9 cellular contexts compared by ENCODE assay signal in the genomic region with DNA sequence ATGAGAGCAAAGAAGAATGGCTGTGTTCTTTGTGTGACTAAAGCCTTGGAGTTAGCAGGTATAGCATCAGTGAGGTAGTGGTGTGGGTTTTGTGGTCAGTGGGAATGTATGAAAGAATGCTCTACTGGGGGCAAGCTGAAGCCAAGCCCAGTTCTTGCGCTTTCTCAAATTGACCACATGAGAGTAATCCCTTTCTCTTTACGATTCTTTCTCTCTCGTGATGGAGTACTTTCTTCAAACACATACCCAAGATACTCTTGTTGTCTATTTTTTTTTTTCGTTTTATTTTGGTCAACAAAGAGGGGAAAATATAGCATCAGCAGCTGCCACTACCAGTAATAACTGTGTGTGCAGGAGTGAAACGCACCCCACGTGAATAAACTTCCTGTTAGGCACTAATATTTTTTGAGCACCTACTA. TPM values are rescaled to one million over a fixed set of nuclear protein-coding genes. Genes with fewer than 3 reads are reported as not detected.
DNase-seq lines count a peak whose midpoint lies in the region; ATAC-seq and TF ChIP-seq lines count a peak whose summit lies in the region.
"Had no signal": no experiment of that assay in that cellular context is flagged by ENCODE, and none has a peak within 500 bp of the region (broad histone marks: within the 10 kb centered on the region; RNA-seq: fewer than 3 reads in every experiment).

No MANE protein-coding gene starts in this region.

- no peaks in the 10 kb centered on the region for H3K4me1 ChIP-seq in mucosa of descending colon (ENCODE audit: low read depth)
- H3K4me1 ChIP-seq in tibial nerve: no peaks in the 10 kb centered on the region

- WGBS in tibial nerve, 2 donors: 63 to 70% methylated on average over 6 of the region's 6 CpGs

- H3K9me3 Mint-ChIP-seq in endothelial cell (ENCODE audit: unreplicated experiment): peaks cover 4% of the 10 kb centered on the region

- DNase-seq in GM13977 (ENCODE audit: low spot score) (peak; percentile 18), choroid plexus epithelial cell (ENCODE audit: low read depth) (peak; percentile 93), endothelial cell (ENCODE audit: low spot score) (no peak), mucosa of descending colon (no peak), NCI-H1105 treated with DMSO at 0.1 percent for 48 hours (lab: John Stamatoyannopoulos, UW) (no peak), tibial nerve (ENCODE audit: low spot score in 2 of 2) (no peak)
- DNase-seq: erythroblast had no signal

- in situ Hi-C loops in GM13977 (cut with MboI; ENCODE audit: low pct_unique_long_range_greater_than_20kb, low sequenced_read_pairs, unreplicated experiment): no loop called here

- intact Hi-C loops in mucosa of descending colon (cut with DNase I, micrococcal nuclease): no loop called here

- H3K4me3 Mint-ChIP-seq in endothelial cell (ENCODE audit: unreplicated experiment): no peak overlapping the region

- H3K9me3 ChIP-seq in mucosa of descending colon: peaks cover 8% of the 10 kb centered on the region
- peaks cover 0 to 7% (median 0%) of the 10 kb centered on the region in 4 donors for H3K9me3 ChIP-seq in tibial nerve

- H3K27ac Mint-ChIP-seq in endothelial cell (ENCODE audit: unreplicated experiment): no peak overlapping the region

- H3K27ac ChIP-seq in tibial nerve: no peak overlapping the region

- ATAC-seq in GM21447 (IDR thresholded peaks at IDR 0.05; ENCODE audit: unreplicated experiment): peak; percentile 72
- peak; percentile 77 for ATAC-seq in HG03432 (IDR thresholded peaks at IDR 0.05; ENCODE audit: unreplicated experiment)
- ATAC-seq in mucosa of descending colon: no peak

- TF ChIP-seq CTCF in GM13977 (IDR thresholded peaks at IDR 0.05; ENCODE audit: extremely low read depth, insufficient read depth, missing control alignments): no peak
- TF ChIP-seq CTCF in choroid plexus epithelial cell (conservative IDR thresholded peaks at IDR 0.05; ENCODE audit: low read depth, low read length): no peak
- TF ChIP-seq CTCF in endothelial cell (IDR thresholded peaks at IDR 0.05; ENCODE audit: unreplicated experiment): no peak
- no peak for TF ChIP-seq CTCF in mucosa of descending colon (IDR thresholded peaks at IDR 0.05)
- TF ChIP-seq CTCF in tibial nerve (IDR thresholded peaks at IDR 0.05): no peak

- TF ChIP-seq POLR2A in tibial nerve (IDR thresholded peaks at IDR 0.05): no peak

- H3K27me3 ChIP-seq in tibial nerve: no peaks in the 10 kb centered on the region

- H3K36me3 Mint-ChIP-seq in endothelial cell (ENCODE audit: low read depth, unreplicated experiment): peaks cover 5% of the 10 kb centered on the region

- TF ChIP-seq EP300 in tibial nerve (IDR thresholded peaks at IDR 0.05): no peak

- H3K4me1 Mint-ChIP-seq in endothelial cell (ENCODE audit: unreplicated experiment): no peaks in the 10 kb centered on the region

- H3K36me3 ChIP-seq in mucosa of descending colon (ENCODE audit: low read depth) (no peaks in the 10 kb centered on the region), tibial nerve (no peaks in the 10 kb centered on the region)

- no peaks in the 10 kb centered on the region for H3K27me3 Mint-ChIP-seq in endothelial cell (ENCODE audit: unreplicated experiment)

- H3K4me3 ChIP-seq in choroid plexus epithelial cell (ENCODE audit: low read depth, low read length) (no peak overlapping the region), mucosa of descending colon (no peak overlapping the region), tibial nerve (no peak overlapping the region)

RNA-seq across cellular contexts. Expression of a gene that starts 8.4 kb away (rescaled TPM):
- total RNA-seq in endothelial cell (ENCODE audit: unreplicated experiment) (16.2 TPM), mucosa of descending colon (10 to 100 TPM; 23.2 to 67.4 (median 24.1) TPM), tibial nerve (1 to 10 TPM; 6.3 to 9.6 (median 7.4) TPM)

RNA-seq across cellular contexts. Expression of a gene that starts 48.0 kb away (rescaled TPM):
- total RNA-seq in endothelial cell (ENCODE audit: unreplicated experiment) (12.9 TPM), mucosa of descending colon (10 to 100 TPM in 1 of 3 donors, 1 to 10 TPM in 2; 6.0 to 16.8 (median 7.5) TPM), tibial nerve (1 to 10 TPM; 1.6 to 4.8 (median 2.3) TPM)

Comparison
In these comparisons a context has a peak if more than half of its experiments do, and no peak if none do; other contexts are left out.
1. DNase-seq: peak in GM13977 (single experiment) and choroid plexus epithelial cell (single experiment); none in endothelial cell (single experiment), mucosa of descending colon (0 of 3), NCI-H1105 treated with DMSO at 0.1 percent for 48 hours (single experiment) and tibial nerve (0 of 2).